26 cellular contexts compared by ENCODE assay signal in genomic region chr14:72673179-72673578, GRCh38.
"Had no signal": no experiment of that assay in that cellular context is flagged by ENCODE, and none has a peak within 500 bp of the region (broad histone marks: within the 10 kb centered on the region; RNA-seq: fewer than 3 reads in every experiment).

No MANE protein-coding gene starts in this region.

- FAIRE-seq: endometrium, islet of Langerhans, keratinocyte had no signal

- H3K27me3 ChIP-seq: colonic mucosa, esophagus squamous epithelium, gastrocnemius medialis, heart right ventricle, left lung had no signal

- DNase-seq: colonic mucosa; cortex of kidney; effector CD8-positive, alpha-beta T cell; effector memory CD8-positive, alpha-beta T cell; endodermal cell; erythroblast; esophagus squamous epithelium; foreskin fibroblast; foreskin melanocyte; gastrocnemius medialis; glutamatergic neuron; head of caudate nucleus; heart right ventricle; hippocampal formation; left cardiac atrium; left lung; left ventricle myocardium superior; lower lobe of right lung; mesenchymal stem cell; mucosa of descending colon; naive B cell had no signal

- H3K4me1 ChIP-seq: colonic mucosa, esophagus squamous epithelium, heart right ventricle, left lung, lower lobe of right lung had no signal

- H3K4me3 ChIP-seq: colonic mucosa, esophagus squamous epithelium, gastrocnemius medialis, heart right ventricle, left lung, lower lobe of right lung, mucosa of descending colon had no signal

- H3K27ac ChIP-seq: colonic mucosa, epithelial cell of prostate, esophagus squamous epithelium, gastrocnemius medialis, heart right ventricle, left lung, lower lobe of right lung had no signal

- ATAC-seq: effector memory CD8-positive, alpha-beta T cell; esophagus mucosa; gastrocnemius medialis; heart right ventricle; left cardiac atrium; left lung; left ventricle myocardium superior; lower lobe of right lung; mucosa of descending colon had no signal

- H3K36me3 ChIP-seq: colonic mucosa, esophagus squamous epithelium, left lung, lower lobe of right lung had no signal

- H3K9me3 ChIP-seq: colonic mucosa, esophagus squamous epithelium, gastrocnemius medialis, heart right ventricle, left lung, lower lobe of right lung, mucosa of descending colon had no signal
